In the genomic region with DNA sequence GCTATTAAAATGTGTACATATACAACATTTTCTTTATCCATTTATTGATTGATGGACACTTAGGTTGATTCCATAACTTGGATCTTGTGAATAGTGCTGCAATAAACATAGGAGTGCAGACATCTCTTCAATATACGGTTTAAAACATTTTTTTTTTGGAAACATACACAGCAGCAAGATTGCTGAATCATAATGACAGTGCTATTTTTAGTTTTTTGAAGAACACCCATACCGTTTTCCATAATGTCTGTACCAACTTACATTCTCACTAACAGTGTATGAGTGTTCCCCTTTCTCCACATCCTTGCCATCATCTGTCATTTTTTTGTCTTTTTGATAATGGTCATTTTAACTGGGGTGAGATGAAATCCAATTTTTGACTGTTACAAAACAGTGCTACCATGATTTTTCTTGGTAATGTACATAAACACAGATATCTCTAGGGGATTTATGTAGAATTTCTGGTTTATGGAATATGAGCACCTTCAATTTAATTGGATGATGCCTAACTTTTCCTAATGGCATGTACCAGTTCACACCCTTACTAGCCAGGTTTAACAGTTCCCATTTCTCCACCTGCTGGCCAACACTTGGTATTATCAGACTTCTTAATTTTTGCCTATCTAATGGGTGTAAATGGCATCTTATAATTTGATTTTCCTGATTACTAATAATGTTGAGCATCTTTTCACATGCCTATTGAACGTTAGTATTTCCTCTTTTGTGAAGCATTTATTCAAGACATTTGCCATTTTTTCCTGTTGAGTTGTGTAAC, we compare ENCODE assay signal across 9 cellular contexts. TPM values are rescaled to one million over a fixed set of nuclear protein-coding genes. Genes with fewer than 3 reads are reported as not detected.
A peak's percentile ranks its signal among the peaks of the same experiment; 100 is the strongest.
DNase-seq lines count a peak whose midpoint lies in the region; ATAC-seq and TF ChIP-seq lines count a peak whose summit lies in the region.
"Had no signal": no experiment of that assay in that cellular context is flagged by ENCODE, and none has a peak within 500 bp of the region (broad histone marks: within the 10 kb centered on the region; RNA-seq: fewer than 3 reads in every experiment).

No MANE protein-coding gene starts in this region.

- H3K36me3 ChIP-seq in CD8-positive, alpha-beta T cell (ENCODE audit: insufficient read depth, low read length) = no peaks in the 10 kb centered on the region

- no peaks in the 10 kb centered on the region for H3K9me3 ChIP-seq in CD8-positive, alpha-beta T cell (ENCODE audit: low read length)

- in situ Hi-C loops in astrocyte of the cerebellum (cut with HindIII; ENCODE audit: low sequenced_read_pairs) = no loop called here

- H3K27me3 ChIP-seq in CD8-positive, alpha-beta T cell (ENCODE audit: insufficient read depth, low read length) = no peaks in the 10 kb centered on the region

- peaks cover 20% of the 10 kb centered on the region for H3K4me1 Mint-ChIP-seq in CD8-positive, alpha-beta T cell (ENCODE audit: low read depth)
- H3K4me1 Mint-ChIP-seq in T-helper 2 cell treated with Interferon-gamma antibody and Interleukin-4, amounts not matched to agents 5 μg/mL and 100 μg/mL, for 36 hours (ENCODE audit: low read depth) = peaks cover 12% of the 10 kb centered on the region

- H3K4me3 Mint-ChIP-seq in CD8-positive, alpha-beta T cell = no peak overlapping the region
- H3K4me3 Mint-ChIP-seq in T-helper 2 cell treated with Interferon-gamma antibody and Interleukin-4, amounts not matched to agents 5 μg/mL and 100 μg/mL, for 36 hours = no peak overlapping the region
- H3K4me3 Mint-ChIP-seq: naive thymus-derived CD8-positive, alpha-beta T cell had no signal

- DNase-seq in CD8-positive, alpha-beta T cell = no peak
- no peak for DNase-seq in LNCaP clone FGC (ENCODE audit: low read depth)
- peak; percentile 23 for DNase-seq in astrocyte of the cerebellum (ENCODE audit: low read depth)
- no peak for DNase-seq in left lobe of liver (ENCODE audit: low spot score)
- DNase-seq in omental fat pad (ENCODE audit: low spot score) = no peak
- DNase-seq in T-helper 2 cell treated with Interferon-gamma antibody and Interleukin-4, amounts not matched to agents 5 μg/mL and 100 μg/mL, for 36 hours (ENCODE audit: low spot score) = no peak
- DNase-seq in retina = no peak

- intact Hi-C loops in CD8-positive, alpha-beta T cell (cut with DNase I, micrococcal nuclease) = loop anchor here (1.0 to 2.0 kb wide), 3 partner anchors 23 to 96 kb away; no protein-coding TSS in a partner anchor

- no peak overlapping the region for H3K4me3 ChIP-seq in CD8-positive, alpha-beta T cell (ENCODE audit: low read depth, low read length)
- no peak overlapping the region for H3K4me3 ChIP-seq in LNCaP clone FGC (ENCODE audit: low read depth, low read length)
- no peak overlapping the region for H3K4me3 ChIP-seq in astrocyte of the cerebellum (ENCODE audit: low read depth, low read length)

- TF ChIP-seq CTCF in CD8-positive, alpha-beta T cell (IDR thresholded peaks at IDR 0.05) = peak; percentile 39
- TF ChIP-seq CTCF in LNCaP clone FGC (IDR thresholded peaks at IDR 0.05; ENCODE audit: control insufficient read depth, extremely low read depth, insufficient read depth) (peak; percentile 37), astrocyte of the cerebellum (IDR thresholded peaks at IDR 0.05; ENCODE audit: low read depth, low read length, missing control alignments) (peak; percentile 45), omental fat pad (IDR thresholded peaks at IDR 0.05) (no peak)

- peaks cover 10% of the 10 kb centered on the region for H3K4me1 ChIP-seq in CD8-positive, alpha-beta T cell (ENCODE audit: insufficient read depth, low read length)

- POLR2A ChIA-PET in CD8-positive, alpha-beta T cell (lab: Charles Lee) = no interaction called here

- CTCF ChIA-PET in CD8-positive, alpha-beta T cell (lab: Charles Lee) = interaction anchor here (0.7 to 3.7 kb wide), 6 partner anchors 13 to 109 kb away, joined by 3 to 29 read pairs (median 3); partner anchors contain the start of gene RAB9B

- H3K27ac Mint-ChIP-seq in CD8-positive, alpha-beta T cell = no peak overlapping the region
- no peak overlapping the region for H3K27ac Mint-ChIP-seq in T-helper 2 cell treated with Interferon-gamma antibody and Interleukin-4, amounts not matched to agents 5 μg/mL and 100 μg/mL, for 36 hours

- H3K27me3 Mint-ChIP-seq in CD8-positive, alpha-beta T cell (ENCODE audit: low read depth) = no peaks in the 10 kb centered on the region
- H3K27me3 Mint-ChIP-seq in T-helper 2 cell treated with Interferon-gamma antibody and Interleukin-4, amounts not matched to agents 5 μg/mL and 100 μg/mL, for 36 hours (ENCODE audit: low read depth) = no peaks in the 10 kb centered on the region
- H3K27me3 Mint-ChIP-seq: naive thymus-derived CD8-positive, alpha-beta T cell had no signal

- no peaks in the 10 kb centered on the region for H3K36me3 Mint-ChIP-seq in CD8-positive, alpha-beta T cell
- H3K36me3 Mint-ChIP-seq in T-helper 2 cell treated with Interferon-gamma antibody and Interleukin-4, amounts not matched to agents 5 μg/mL and 100 μg/mL, for 36 hours (ENCODE audit: low read depth) = no peaks in the 10 kb centered on the region

- no peaks in the 10 kb centered on the region for H3K9me3 Mint-ChIP-seq in CD8-positive, alpha-beta T cell
- H3K9me3 Mint-ChIP-seq in T-helper 2 cell treated with Interferon-gamma antibody and Interleukin-4, amounts not matched to agents 5 μg/mL and 100 μg/mL, for 36 hours = no peaks in the 10 kb centered on the region
- H3K9me3 Mint-ChIP-seq: naive thymus-derived CD8-positive, alpha-beta T cell had no signal

- no peak for ATAC-seq in CD8-positive, alpha-beta T cell
- ATAC-seq in GM18511 (IDR thresholded peaks at IDR 0.05; ENCODE audit: unreplicated experiment) (peak; percentile 72), left lobe of liver (peak; percentile 49), omental fat pad (ENCODE audit: low FRiP score) (no peak)
- ATAC-seq: naive thymus-derived CD8-positive, alpha-beta T cell had no signal

- no peak overlapping the region for H3K27ac ChIP-seq in CD8-positive, alpha-beta T cell (ENCODE audit: low read depth, low read length)

RNA-seq across cellular contexts. Expression of gene TMSB15B, which starts 21.0 kb away (rescaled TPM):
- 1 to 10 TPM; 4.8 to 7.8 TPM for total RNA-seq in CD8-positive, alpha-beta T cell
- 0.28 TPM for total RNA-seq in left lobe of liver
- 1 to 10 TPM in 2 of 4 donors, under 1 TPM in 2; 0.46 to 3.9 (median 1.2) TPM for total RNA-seq in omental fat pad

Comparison
In these comparisons a context has a peak if more than half of its experiments do, and no peak if none do; other contexts are left out.
1. ATAC-seq: peak in GM18511 (single experiment) and left lobe of liver (single experiment); none in CD8-positive, alpha-beta T cell (single experiment) and omental fat pad (single experiment).
2. CTCF ChIP-seq: peak in CD8-positive, alpha-beta T cell (single experiment), LNCaP clone FGC (single experiment) and astrocyte of the cerebellum (single experiment); none in omental fat pad (0 of 3).